ENCODE assay signal across 17 cellular contexts in the genomic region with DNA sequence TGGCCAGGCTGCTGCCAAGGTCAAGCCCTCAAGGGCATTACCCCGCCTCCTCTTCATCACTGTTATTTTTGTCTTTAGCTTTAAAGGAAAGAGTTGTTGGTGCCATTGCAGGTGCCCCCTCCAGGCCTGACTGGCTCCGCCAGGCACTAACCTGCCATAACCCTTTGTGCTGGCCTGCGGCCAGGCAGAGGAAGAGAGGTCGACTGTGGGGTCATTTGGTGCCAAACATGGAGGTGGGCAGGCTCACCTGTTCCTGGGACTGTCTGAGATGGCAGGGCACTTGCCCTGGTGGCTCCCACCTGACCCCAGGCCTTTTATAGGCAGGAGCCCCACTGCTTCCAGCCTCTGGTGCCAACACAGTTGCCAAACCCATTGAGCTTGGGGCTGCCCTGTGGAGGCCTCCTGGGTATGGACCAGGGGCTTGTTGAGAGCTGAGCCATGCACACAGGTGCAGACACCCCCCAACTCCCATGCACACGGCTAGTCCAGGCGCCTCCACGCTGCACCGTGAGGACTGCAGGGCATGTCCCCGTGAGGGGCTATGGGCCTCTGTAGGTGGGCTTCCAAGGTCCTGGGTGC. TPM values are rescaled to one million over a fixed set of nuclear protein-coding genes. Genes with fewer than 3 reads are reported as not detected.
DNase-seq lines count a peak whose midpoint lies in the region; ATAC-seq and TF ChIP-seq lines count a peak whose summit lies in the region.
"Had no signal": no experiment of that assay in that cellular context is flagged by ENCODE, and none has a peak within 500 bp of the region (broad histone marks: within the 10 kb centered on the region; RNA-seq: fewer than 3 reads in every experiment).

No MANE protein-coding gene starts in this region.

- H3K4me3 ChIP-seq in GM12865 (ENCODE audit: low read depth, low read length) (no peak overlapping the region), lung (no peak overlapping the region)
- H3K4me3 ChIP-seq: suprapubic skin had no signal

- no peak for ATAC-seq in lung (ENCODE audit: insufficient read depth, low FRiP score)

- peaks cover 0 to 5% of the 10 kb centered on the region in 2 donors for H3K4me1 ChIP-seq in lung (ENCODE audit: control insufficient read depth in 2 of 2, insufficient read depth in 2 of 2, low read length in 2 of 2)
- H3K4me1 ChIP-seq: Caco-2, foreskin keratinocyte had no signal

- no peaks in the 10 kb centered on the region for H3K27me3 ChIP-seq in lung (ENCODE audit: control insufficient read depth, insufficient read depth)
- H3K27me3 ChIP-seq: foreskin keratinocyte, suprapubic skin had no signal

- 61 to 81% methylated on average over 9 of the region's 9 CpGs for WGBS in lung, 2 donors

- TF ChIP-seq CTCF in GM12865 (IDR thresholded peaks at IDR 0.05; ENCODE audit: insufficient read depth, low read depth, low read length, missing control alignments) (no peak), lung (IDR thresholded peaks at IDR 0.05; ENCODE audit: control extremely low read depth, extremely low read depth) (no peak)

- no peaks in the 10 kb centered on the region for H3K9me3 ChIP-seq in lung (ENCODE audit: control insufficient read depth in 2 of 2, insufficient read depth in 1 of 2, low read length in 1 of 2)
- H3K9me3 ChIP-seq: Caco-2, suprapubic skin had no signal

- DNase-seq in Ammon's horn (ENCODE audit: low spot score), result peak; percentile 1
- peak; percentile 0 for DNase-seq in GM12865 (ENCODE audit: low read depth)
- DNase-seq in effector CD4-positive, alpha-beta T cell, result peak; percentile 1
- peak; percentile 28 for DNase-seq in lung (ENCODE audit: low spot score)
- DNase-seq in medulla oblongata (ENCODE audit: extremely low spot score), result no peak
- no peak for DNase-seq in NCI-H1930 (lab: John Stamatoyannopoulos, UW)
- no peak for DNase-seq in hypothalamus (lab: John Stamatoyannopoulos, UW)
- no peak for DNase-seq in T1000 (lab: John Stamatoyannopoulos, UW)
- DNase-seq: activated CD4-positive, alpha-beta T cell treated with anti-CD3 and anti-CD28 coated beads, Interleukin-2, amount 50 U/mL, for 1 hour; activated naive CD4-positive, alpha-beta T cell treated with anti-CD3 and anti-CD28 coated beads, Interleukin-2, amount 10 ng/mL, durations not matched to agents 7 days and 5 days; AML-193; foreskin keratinocyte; Kasumi-1; occipital lobe; stimulated activated CD8-positive, alpha-beta memory T cell treated with anti-CD3 and anti-CD28 coated beads, Interleukin-4, amount 100 ng/mL, for 48 hours had no signal

- H3K36me3 ChIP-seq in lung (ENCODE audit: control insufficient read depth in 2 of 2, insufficient read depth in 2 of 2, low read length in 2 of 2), result no peaks in the 10 kb centered on the region

- H3K27ac ChIP-seq in lung (ENCODE audit: low read depth in 1 of 2, low read length in 1 of 2), result no peak overlapping the region
- H3K27ac ChIP-seq: foreskin keratinocyte, suprapubic skin had no signal

RNA-seq across cellular contexts. Expression of gene PLD4, which starts 29.4 kb away (rescaled TPM):
- total RNA-seq in lung, result 1 to 10 TPM in 1 of 2 donors, under 1 TPM in 1; 0.92 to 6.3 TPM
- polyA plus RNA-seq in lung, result under 1 TPM; 0.71 to 0.84 TPM
- total RNA-seq: Caco-2, foreskin keratinocyte had no signal

RNA-seq across cellular contexts. Expression of gene CEP170B, which starts 30.2 kb away (rescaled TPM):
- 10 to 100 TPM; 12.1 to 50.3 TPM for total RNA-seq in lung
- polyA plus RNA-seq in lung, result 10 to 100 TPM; 12.7 to 17.6 TPM

Comparison
In these comparisons a context has a peak if more than half of its experiments do, and no peak if none do; other contexts are left out.
1. DNase-seq: peak in Ammon's horn (single experiment), GM12865 (single experiment), effector CD4-positive, alpha-beta T cell (single experiment) and lung (single experiment); none in medulla oblongata (single experiment), NCI-H1930 (0 of 2), hypothalamus (0 of 51) and T1000 (single experiment).